Comparison of ENCODE assay signal across 5 cellular contexts in the genomic region with DNA sequence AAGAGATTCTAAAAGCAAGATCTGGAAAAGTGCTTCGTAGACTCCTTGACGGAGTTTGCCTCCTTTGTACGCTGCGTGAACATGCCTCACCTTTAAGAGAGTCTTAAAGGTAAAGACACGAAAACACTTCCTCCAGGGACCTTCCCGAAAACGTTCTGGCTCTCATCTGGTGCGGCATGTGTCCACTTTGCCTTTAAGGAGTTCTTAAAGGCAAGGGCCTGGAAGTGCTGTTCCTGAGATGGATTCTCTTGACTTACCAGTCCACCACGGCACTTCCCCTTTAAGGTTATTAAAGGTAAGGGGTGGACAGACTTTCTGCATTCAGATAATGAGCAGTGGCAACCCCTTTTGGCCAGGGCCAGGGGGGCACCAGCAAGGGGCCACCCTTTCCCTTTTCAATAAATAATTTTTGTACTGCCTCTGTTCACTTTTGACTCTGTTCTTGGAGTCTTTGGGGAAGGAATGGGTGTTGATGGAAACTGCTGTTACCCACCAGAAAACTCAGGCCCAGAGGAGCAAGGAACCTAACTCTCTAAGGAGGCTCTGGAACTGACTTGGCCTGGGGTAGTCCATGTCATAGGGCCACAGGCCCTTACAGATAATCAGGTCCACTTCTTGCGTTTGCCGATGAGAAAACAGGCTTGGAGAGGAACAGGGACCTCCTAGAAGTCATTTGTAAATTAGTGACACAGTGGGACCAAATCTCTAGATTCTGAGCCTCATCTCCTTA. TPM values are rescaled to one million over a fixed set of nuclear protein-coding genes. Genes with fewer than 3 reads are reported as not detected.
DNase-seq lines count a peak whose midpoint lies in the region; ATAC-seq, FAIRE-seq and TF ChIP-seq lines count a peak whose summit lies in the region.

No MANE protein-coding gene starts in this region.

- CTCF ChIA-PET in T-cell (lab: Charles Lee): interaction anchor here (1.0 to 2.2 kb wide), 9 partner anchors 13 to 331 kb away, joined by 3 to 35 read pairs (median 4); a partner anchor contains a TSS

- peak overlapping the region; percentile 79 for H3K9ac ChIP-seq in skeletal muscle satellite cell (ENCODE audit: low read depth, low read length)

- peak overlapping the region; percentile 79 for H3K4me2 ChIP-seq in skeletal muscle satellite cell (ENCODE audit: low read length)

- H3K9me3 Mint-ChIP-seq in T-cell: no peaks in the 10 kb centered on the region

- H3K4me1 Mint-ChIP-seq in T-cell: peaks cover 57 to 68% (median 59%) of the 10 kb centered on the region in 3 donors

- no peaks in the 10 kb centered on the region for H3K27me3 Mint-ChIP-seq in T-cell

- POLR2A ChIA-PET in T-cell (lab: Charles Lee): interaction anchor here in 1 of 2 donors (0.7 kb wide), 1 partner anchor 13 kb away, joined by 4 read pairs; no protein-coding TSS in a partner anchor

- H3K9me3 ChIP-seq in skeletal muscle satellite cell (replicated peaks; ENCODE audit: low read length): no peaks in the 10 kb centered on the region

- no peaks in the 10 kb centered on the region for H3K36me3 Mint-ChIP-seq in T-cell

- peak overlapping the region; percentile 87 to 90 (median 88) for H3K4me3 Mint-ChIP-seq in T-cell

- DNase-seq in HTR-8/SVneo (ENCODE audit: insufficient read length, low spot score) (peak; percentile 40), T-cell (peak in 17 of 34 experiments; percentile 2 to 43 (median 16)), fibroblast of pulmonary artery (ENCODE audit: low read depth) (peak; percentile 89)

- peak; percentile 34 for ATAC-seq in GM19372 (IDR thresholded peaks at IDR 0.05; ENCODE audit: low read depth, unreplicated experiment)
- ATAC-seq in T-cell (replicated peaks in 1 of 4): peak; percentile 13 to 52 (median 20)

- H3K4me1 ChIP-seq in skeletal muscle satellite cell (ENCODE audit: control insufficient read depth, insufficient read depth, low read length): peaks cover 16% of the 10 kb centered on the region

- H3K27ac Mint-ChIP-seq in T-cell: peak overlapping the region; percentile 94 to 96

- H3K27me3 ChIP-seq in skeletal muscle satellite cell (ENCODE audit: control insufficient read depth, insufficient read depth, low read length): no peaks in the 10 kb centered on the region

- H3K4me3 ChIP-seq in fibroblast of pulmonary artery (replicated peaks; ENCODE audit: low read depth, low read length) (peak overlapping the region; percentile 69), skeletal muscle satellite cell (ENCODE audit: low read length) (peak overlapping the region; percentile 68)

- no peak for FAIRE-seq in HTR-8/SVneo (lab: Jason Lieb, UNC)

- no peaks in the 10 kb centered on the region for H3K36me3 ChIP-seq in skeletal muscle satellite cell (ENCODE audit: insufficient read depth, low read length)

- no peak for TF ChIP-seq CTCF in fibroblast of pulmonary artery (IDR thresholded peaks at IDR 0.05; ENCODE audit: low read length, missing control alignments)

RNA-seq across cellular contexts. Expression of a gene that starts 4.4 kb away (rescaled TPM):
- total RNA-seq in T-cell: 10 to 100 TPM in 1 of 5 donors, 1 to 10 TPM in 4; 4.1 to 10.6 (median 6.2) TPM
- total RNA-seq in skeletal muscle satellite cell (2012; rRNA removed): 0.22 and 0.25 TPM in 2 replicates

RNA-seq across cellular contexts. Expression of a gene that starts 15.9 kb away (rescaled TPM):
- total RNA-seq in T-cell: 100 to 1,000 TPM in 1 of 5 donors, 10 to 100 TPM in 4; 67.0 to 103 (median 89.9) TPM
- 66.2 and 69.0 TPM in 2 replicates for total RNA-seq in skeletal muscle satellite cell (2012; rRNA removed)

RNA-seq across cellular contexts. Expression of a gene that starts 31.5 kb away (rescaled TPM):
- total RNA-seq in T-cell: 100 to 1,000 TPM in 1 of 5 donors, 10 to 100 TPM in 4; 88.7 to 102 (median 94.7) TPM
- total RNA-seq in skeletal muscle satellite cell (2012; rRNA removed): 29.9 and 48.3 TPM in 2 replicates

RNA-seq across cellular contexts. Expression of a gene that starts 41.8 kb away (rescaled TPM):
- 10 to 100 TPM; 17.7 to 45.3 (median 37.5) TPM for total RNA-seq in T-cell
- total RNA-seq in skeletal muscle satellite cell (2012; rRNA removed): 89.0 and 97.6 TPM in 2 replicates

RNA-seq across cellular contexts. Expression of a gene that starts 51.0 kb away (rescaled TPM):
- 1 to 10 TPM; 1.9 to 3.7 (median 2.3) TPM for total RNA-seq in T-cell
- total RNA-seq in skeletal muscle satellite cell (2012; rRNA removed): 260 and 382 TPM in 2 replicates
